8 cellular contexts compared by ENCODE assay signal in genomic region chr3:184315871-184316661, GRCh38. TPM values are rescaled to one million over a fixed set of nuclear protein-coding genes. Genes with fewer than 3 reads are reported as not detected.
DNase-seq lines count a peak whose midpoint lies in the region; ATAC-seq, FAIRE-seq and TF ChIP-seq lines count a peak whose summit lies in the region.

No MANE protein-coding gene starts in this region.

- peak overlapping the region; percentile 77 to 95 for H3K27ac Mint-ChIP-seq in activated naive CD4-positive, alpha-beta T cell treated with anti-CD3 and anti-CD28 coated beads, Interleukin-2, amount 50 U/mL, for 72 hours
- peak overlapping the region; percentile 70 to 96 (median 84) for H3K27ac Mint-ChIP-seq in immature natural killer cell

- H3K4me1 Mint-ChIP-seq in immature natural killer cell = peaks cover 35 to 43% of the 10 kb centered on the region in 2 donors

- H3K36me3 Mint-ChIP-seq in activated naive CD4-positive, alpha-beta T cell treated with anti-CD3 and anti-CD28 coated beads, Interleukin-2, amount 50 U/mL, for 72 hours = peaks cover 25 to 34% of the 10 kb centered on the region in 2 donors
- H3K36me3 Mint-ChIP-seq in immature natural killer cell = peaks cover 3 to 16% (median 7%) of the 10 kb centered on the region in 3 donors

- no peaks in the 10 kb centered on the region for H3K9me3 Mint-ChIP-seq in activated naive CD4-positive, alpha-beta T cell treated with anti-CD3 and anti-CD28 coated beads, Interleukin-2, amount 50 U/mL, for 72 hours
- H3K9me3 Mint-ChIP-seq in immature natural killer cell = no peaks in the 10 kb centered on the region

- peak overlapping the region; percentile 63 to 85 (median 75) for H3K4me3 Mint-ChIP-seq in immature natural killer cell

- peaks cover 2 to 21% (median 4%) of the 10 kb centered on the region in 3 donors for H3K27me3 Mint-ChIP-seq in immature natural killer cell (ENCODE audit: low read depth in 3 of 3)

- DNase-seq in activated T-cell treated with anti-CD3 and anti-CD28 coated beads, Interleukin-2, amount 50 U/mL, for 1 hour = peak; percentile 34
- no peak for DNase-seq in activated T-cell treated with anti-CD3 and anti-CD28 coated beads, Interleukin-2, amount 50 U/mL, for 48 hours
- DNase-seq in activated naive CD4-positive, alpha-beta T cell treated with anti-CD3 and anti-CD28 coated beads, Interleukin-2, amount 50 U/mL, for 72 hours (ENCODE audit: low spot score in 2 of 2) = no peak
- DNase-seq in immature natural killer cell (no peak), NAMALWA (ENCODE audit: low spot score) (no peak), H54 (ENCODE audit: insufficient read length, low spot score) (no peak)

- peak overlapping the region; percentile 89 for H3K27ac ChIP-seq in temporal lobe (ENCODE audit: low read depth, low read length)

- no peak for FAIRE-seq in H54 (lab: Jason Lieb, UNC)

- no peak for ATAC-seq in activated naive CD4-positive, alpha-beta T cell treated with anti-CD3 and anti-CD28 coated beads, Interleukin-2, amount 50 U/mL, for 72 hours
- ATAC-seq in HG03520 (IDR thresholded peaks at IDR 0.05; ENCODE audit: unreplicated experiment) = no peak

- TF ChIP-seq POLR2A in H54 (IDR thresholded peaks at IDR 0.05; ENCODE audit: low read depth, low read length) = no peak

RNA-seq across cellular contexts. Expression of gene EIF4G1, which starts 1.7 kb away (rescaled TPM):
- 100 to 1,000 TPM; 256 to 376 TPM for total RNA-seq in activated naive CD4-positive, alpha-beta T cell treated with anti-CD3 and anti-CD28 coated beads, Interleukin-2, amount 50 U/mL, for 72 hours
- polyA plus RNA-seq in immature natural killer cell = 10 to 100 TPM in 2 of 3 donors, 1 to 10 TPM in 1; 6.4 to 55.9 (median 13.4) TPM
- total RNA-seq in temporal lobe = 107 TPM

RNA-seq across cellular contexts. Expression of gene PSMD2, which starts 17.0 kb away (rescaled TPM):
- total RNA-seq in activated naive CD4-positive, alpha-beta T cell treated with anti-CD3 and anti-CD28 coated beads, Interleukin-2, amount 50 U/mL, for 72 hours = 100 to 1,000 TPM; 241 to 252 TPM
- polyA plus RNA-seq in immature natural killer cell = 100 to 1,000 TPM; 169 to 295 (median 250) TPM
- total RNA-seq in temporal lobe = 207 TPM

RNA-seq across cellular contexts. Expression of gene FAM131A, which starts 21.3 kb away (rescaled TPM):
- total RNA-seq in activated naive CD4-positive, alpha-beta T cell treated with anti-CD3 and anti-CD28 coated beads, Interleukin-2, amount 50 U/mL, for 72 hours = 1 to 10 TPM; 4.1 to 6.8 TPM
- 1 to 10 TPM; 2.4 to 3.0 (median 2.8) TPM for polyA plus RNA-seq in immature natural killer cell
- total RNA-seq in temporal lobe = 40.1 TPM

RNA-seq across cellular contexts. Expression of gene ECE2, which starts 40.2 kb away (rescaled TPM):
- under 1 TPM in 1 of 2 donors, not detected in 1; 0.18 TPM for total RNA-seq in activated naive CD4-positive, alpha-beta T cell treated with anti-CD3 and anti-CD28 coated beads, Interleukin-2, amount 50 U/mL, for 72 hours
- not detected for polyA plus RNA-seq in immature natural killer cell
- total RNA-seq in temporal lobe = 2.7 TPM

RNA-seq across cellular contexts. Expression of gene CLCN2, which starts 45.3 kb away (rescaled TPM):
- 10 to 100 TPM in 1 of 2 donors, 1 to 10 TPM in 1; 6.5 to 13.9 TPM for total RNA-seq in activated naive CD4-positive, alpha-beta T cell treated with anti-CD3 and anti-CD28 coated beads, Interleukin-2, amount 50 U/mL, for 72 hours
- polyA plus RNA-seq in immature natural killer cell = under 1 TPM in 2 of 3 donors, not detected in 1; 0.57 to 0.76 TPM
- 6.1 TPM for total RNA-seq in temporal lobe
